ENCODE assay signal across 10 cellular contexts in genomic region chr11:74822187-74822586, GRCh38.
DNase-seq lines count a peak whose midpoint lies in the region; ATAC-seq and TF ChIP-seq lines count a peak whose summit lies in the region.
"Had no signal": no experiment of that assay in that cellular context is flagged by ENCODE, and none has a peak within 500 bp of the region (broad histone marks: within the 10 kb centered on the region; RNA-seq: fewer than 3 reads in every experiment).

No MANE protein-coding gene starts in this region.

- H3K36me3 Mint-ChIP-seq in nephron (ENCODE audit: low read depth) = peaks cover 95% of the 10 kb centered on the region
- peaks cover 40% of the 10 kb centered on the region for H3K36me3 Mint-ChIP-seq in GM23338 (ENCODE audit: low read depth)
- H3K36me3 Mint-ChIP-seq in activated CD8-positive, alpha-beta T cell treated with anti-CD3 and anti-CD28 coated beads for 36 hours (ENCODE audit: low read depth) = peaks cover 82% of the 10 kb centered on the region

- H3K27ac Mint-ChIP-seq in nephron = peak overlapping the region; percentile 61 to 92 (median 66)
- no peak overlapping the region for H3K27ac Mint-ChIP-seq in GM23338
- H3K27ac Mint-ChIP-seq in activated CD8-positive, alpha-beta T cell treated with anti-CD3 and anti-CD28 coated beads for 36 hours = no peak overlapping the region

- intact Hi-C loops in activated CD8-positive, alpha-beta T cell treated with anti-CD3 and anti-CD28 coated beads for 36 hours (cut with micrococcal nuclease) = no loop called here

- CTCF ChIA-PET in AG04449 (lab: Yijun Ruan, JAX) = interaction anchor here (0.8 to 1.6 kb wide), 4 partner anchors 17 to 83 kb away, joined by 3 to 4 read pairs (median 4); no protein-coding TSS in a partner anchor
- CTCF ChIA-PET in activated CD8-positive, alpha-beta T cell treated with anti-CD3 and anti-CD28 coated beads for 36 hours (lab: Charles Lee) = no interaction called here

- H3K4me2 ChIP-seq in GM23338 = no peak overlapping the region

- H3K27ac ChIP-seq in GM23338 (ENCODE audit: low read depth) = no peak overlapping the region

- POLR2A ChIA-PET in AG04449 (lab: Yijun Ruan, JAX) = no interaction called here
- POLR2A ChIA-PET in activated CD8-positive, alpha-beta T cell treated with anti-CD3 and anti-CD28 coated beads for 36 hours (lab: Charles Lee) = no interaction called here

- H3K79me2 ChIP-seq in GM23338 (replicated peaks; ENCODE audit: insufficient read depth) = no peaks in the 10 kb centered on the region

- peaks cover 31% of the 10 kb centered on the region for H3K36me3 ChIP-seq in GM23338 (ENCODE audit: insufficient read depth)

- H3K4me3 ChIP-seq in AG04449 (ENCODE audit: low read depth, low read length) (no peak overlapping the region), foreskin fibroblast (ENCODE audit: low read depth in 1 of 2, low read length in 2 of 2) (no peak overlapping the region), GM23338 (no peak overlapping the region)

- H3K9me3 Mint-ChIP-seq in nephron (peaks cover 46% of the 10 kb centered on the region), GM23338 (peaks cover 32% of the 10 kb centered on the region)
- peaks cover 31% of the 10 kb centered on the region for H3K9me3 Mint-ChIP-seq in activated CD8-positive, alpha-beta T cell treated with anti-CD3 and anti-CD28 coated beads for 36 hours

- in situ Hi-C loops in GM13977 (cut with MboI; ENCODE audit: low pct_unique_long_range_greater_than_20kb, low sequenced_read_pairs, unreplicated experiment) = no loop called here

- DNase-seq in AG04449 (ENCODE audit: low read depth, low spot score) (peak; percentile 58), amniotic epithelial cell (ENCODE audit: low read depth) (peak; percentile 13), foreskin fibroblast (peak; percentile 54 to 69), GM23338 (ENCODE audit: low spot score) (no peak), GM13977 (ENCODE audit: low spot score) (no peak)
- no peak for DNase-seq in activated CD8-positive, alpha-beta T cell treated with anti-CD3 and anti-CD28 coated beads for 36 hours
- DNase-seq: glutamatergic neuron, NCI-H1092 had no signal

- H3K4me1 Mint-ChIP-seq in nephron (peaks cover 45% of the 10 kb centered on the region), GM23338 (no peaks in the 10 kb centered on the region)
- peaks cover 17% of the 10 kb centered on the region for H3K4me1 Mint-ChIP-seq in activated CD8-positive, alpha-beta T cell treated with anti-CD3 and anti-CD28 coated beads for 36 hours (ENCODE audit: low read depth)

- H3K4me3 Mint-ChIP-seq in nephron (peak overlapping the region in 1 of 3 experiments; percentile 7), GM23338 (no peak overlapping the region)
- no peak overlapping the region for H3K4me3 Mint-ChIP-seq in activated CD8-positive, alpha-beta T cell treated with anti-CD3 and anti-CD28 coated beads for 36 hours

- H3F3A ChIP-seq in GM23338 (replicated peaks; ENCODE audit: low read depth) = no peaks in the 10 kb centered on the region

- H3K27me3 ChIP-seq in GM23338 (ENCODE audit: insufficient read depth) = no peaks in the 10 kb centered on the region

- no peaks in the 10 kb centered on the region for H3K9me2 ChIP-seq in GM23338 (ENCODE audit: insufficient read depth)

- no peak overlapping the region for H2AFZ ChIP-seq in GM23338

- TF ChIP-seq CTCF in AG04449 (IDR thresholded peaks at IDR 0.05; ENCODE audit: insufficient read depth, low read length, missing control alignments) (no peak), foreskin fibroblast (IDR thresholded peaks at IDR 0.05; ENCODE audit: low read depth, low read length) (no peak), nephron (IDR thresholded peaks at IDR 0.05; ENCODE audit: unreplicated experiment in 3 of 3) (no peak), GM23338 (conservative IDR thresholded peaks at IDR 0.05; ENCODE audit: low read depth in 2 of 2) (no peak), GM13977 (IDR thresholded peaks at IDR 0.05; ENCODE audit: extremely low read depth, insufficient read depth, missing control alignments) (no peak)
- TF ChIP-seq CTCF in activated CD8-positive, alpha-beta T cell treated with anti-CD3 and anti-CD28 coated beads for 36 hours (IDR thresholded peaks at IDR 0.05) = no peak

- no peaks in the 10 kb centered on the region for H3K4me1 ChIP-seq in GM23338 (ENCODE audit: insufficient read depth)

- ATAC-seq in HG03045 (IDR thresholded peaks at IDR 0.05; ENCODE audit: unreplicated experiment) (no peak), GM23338 (no peak)
- ATAC-seq in activated CD8-positive, alpha-beta T cell treated with anti-CD3 and anti-CD28 coated beads for 36 hours = no peak

- peaks cover 3% of the 10 kb centered on the region; the same call in 1 of the 2 replicates for H4K20me1 ChIP-seq in GM23338 (replicated peaks; ENCODE audit: insufficient read depth)

- H3K27me3 Mint-ChIP-seq in nephron (ENCODE audit: low read depth) (no peaks in the 10 kb centered on the region), GM23338 (ENCODE audit: insufficient read depth, low read depth, poor library complexity) (no peaks in the 10 kb centered on the region)
- no peaks in the 10 kb centered on the region for H3K27me3 Mint-ChIP-seq in activated CD8-positive, alpha-beta T cell treated with anti-CD3 and anti-CD28 coated beads for 36 hours

TF ChIP-seq in GM23338, 12 proteins besides CTCF, POLR2A, EP300 and RAD21:
- TF ChIP-seq EZH2phosphoT487 (IDR thresholded peaks at IDR 0.05; ENCODE audit: unreplicated experiment) (no peak), CREB1 (CRISPR knock-in tag; IDR thresholded peaks at IDR 0.05; ENCODE audit: low read depth) (no peak), ZNF462 (CRISPR knock-in tag; IDR thresholded peaks at IDR 0.05) (no peak), JUNB (IDR thresholded peaks at IDR 0.05; ENCODE audit: unreplicated experiment) (no peak), ETS1 (IDR thresholded peaks at IDR 0.05) (no peak)

Comparison
In these comparisons a context has a peak if more than half of its experiments do, and no peak if none do; other contexts are left out.
1. DNase-seq: peak in AG04449 (single experiment), amniotic epithelial cell (single experiment) and foreskin fibroblast (2 of 2); none in GM23338 (single experiment), GM13977 (single experiment) and activated CD8-positive, alpha-beta T cell treated with anti-CD3 and anti-CD28 coated beads for 36 hours (single experiment).
2. H3K27ac Mint-ChIP-seq: peak in nephron (3 of 3); none in GM23338 (single experiment) and activated CD8-positive, alpha-beta T cell treated with anti-CD3 and anti-CD28 coated beads for 36 hours (single experiment).